ENCODE assay signal across 2 cellular contexts in the genomic region with DNA sequence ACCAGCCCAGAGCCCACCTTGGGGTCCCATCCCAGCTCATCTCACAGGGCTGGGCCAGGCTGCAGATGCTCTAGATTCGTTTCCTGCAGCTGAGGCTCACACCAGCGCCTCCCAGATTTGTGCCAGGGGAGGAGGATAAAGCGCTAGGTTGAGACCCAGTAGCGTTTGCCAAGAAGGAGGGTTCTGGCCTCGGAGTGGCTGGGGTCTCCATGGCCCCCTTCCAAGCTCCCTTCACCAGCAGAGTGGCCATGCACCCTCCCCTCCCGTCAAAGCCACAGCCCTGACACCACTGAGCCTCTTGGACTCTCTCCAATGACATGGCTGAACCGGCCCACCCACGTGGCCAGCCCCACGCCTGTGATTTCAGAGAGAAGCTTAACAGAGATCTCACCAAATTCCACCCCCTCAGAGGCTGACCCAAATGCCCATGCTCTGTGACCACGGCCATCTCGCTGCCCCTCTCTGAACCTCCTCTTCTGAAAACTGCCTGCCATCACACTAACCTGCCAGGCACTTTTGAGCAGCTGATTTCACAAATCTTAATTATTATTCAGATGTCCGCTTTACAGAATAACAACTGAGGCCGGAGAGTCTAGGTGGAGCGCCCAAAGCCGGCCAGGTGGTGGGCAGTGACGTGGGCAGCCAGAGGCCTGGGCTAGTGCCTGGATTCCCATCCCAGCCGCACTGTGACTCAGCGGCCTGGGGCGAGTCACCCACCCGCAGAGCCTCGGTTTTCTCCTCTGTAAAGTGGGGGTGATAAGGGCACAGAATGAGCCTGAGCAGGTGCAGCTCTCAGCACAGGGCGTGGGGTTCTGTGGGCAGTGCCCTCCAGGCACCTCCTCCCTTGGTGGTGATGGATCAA.
TF ChIP-seq lines count a peak whose summit lies in the region.

No MANE protein-coding gene starts in this region.

TF ChIP-seq in HCT116, 20 proteins besides CTCF, POLR2A, EP300 and RAD21 (continued from another document):
- TF ChIP-seq, protein P1, sequence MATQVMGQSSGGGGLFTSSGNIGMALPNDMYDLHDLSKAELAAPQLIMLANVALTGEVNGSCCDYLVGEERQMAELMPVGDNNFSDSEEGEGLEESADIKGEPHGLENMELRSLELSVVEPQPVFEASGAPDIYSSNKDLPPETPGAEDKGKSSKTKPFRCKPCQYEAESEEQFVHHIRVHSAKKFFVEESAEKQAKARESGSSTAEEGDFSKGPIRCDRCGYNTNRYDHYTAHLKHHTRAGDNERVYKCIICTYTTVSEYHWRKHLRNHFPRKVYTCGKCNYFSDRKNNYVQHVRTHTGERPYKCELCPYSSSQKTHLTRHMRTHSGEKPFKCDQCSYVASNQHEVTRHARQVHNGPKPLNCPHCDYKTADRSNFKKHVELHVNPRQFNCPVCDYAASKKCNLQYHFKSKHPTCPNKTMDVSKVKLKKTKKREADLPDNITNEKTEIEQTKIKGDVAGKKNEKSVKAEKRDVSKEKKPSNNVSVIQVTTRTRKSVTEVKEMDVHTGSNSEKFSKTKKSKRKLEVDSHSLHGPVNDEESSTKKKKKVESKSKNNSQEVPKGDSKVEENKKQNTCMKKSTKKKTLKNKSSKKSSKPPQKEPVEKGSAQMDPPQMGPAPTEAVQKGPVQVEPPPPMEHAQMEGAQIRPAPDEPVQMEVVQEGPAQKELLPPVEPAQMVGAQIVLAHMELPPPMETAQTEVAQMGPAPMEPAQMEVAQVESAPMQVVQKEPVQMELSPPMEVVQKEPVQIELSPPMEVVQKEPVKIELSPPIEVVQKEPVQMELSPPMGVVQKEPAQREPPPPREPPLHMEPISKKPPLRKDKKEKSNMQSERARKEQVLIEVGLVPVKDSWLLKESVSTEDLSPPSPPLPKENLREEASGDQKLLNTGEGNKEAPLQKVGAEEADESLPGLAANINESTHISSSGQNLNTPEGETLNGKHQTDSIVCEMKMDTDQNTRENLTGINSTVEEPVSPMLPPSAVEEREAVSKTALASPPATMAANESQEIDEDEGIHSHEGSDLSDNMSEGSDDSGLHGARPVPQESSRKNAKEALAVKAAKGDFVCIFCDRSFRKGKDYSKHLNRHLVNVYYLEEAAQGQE (IDR thresholded peaks at IDR 0.05; ENCODE audit: low read depth), result no peak
- no peak for TF ChIP-seq CEBPB (IDR thresholded peaks at IDR 0.05; ENCODE audit: low read depth)
- no peak for TF ChIP-seq EGR1 (IDR thresholded peaks at IDR 0.05; ENCODE audit: low read depth)
- no peak for TF ChIP-seq ZFX (IDR thresholded peaks at IDR 0.05)
- TF ChIP-seq JUND (IDR thresholded peaks at IDR 0.05), result no peak
- TF ChIP-seq ZNF274 (IDR thresholded peaks at IDR 0.05; ENCODE audit: low read depth, low read length), result no peak
- no peak for TF ChIP-seq ELF1 (IDR thresholded peaks at IDR 0.05; ENCODE audit: borderline replicate concordance, low read depth)
- TF ChIP-seq SRF (IDR thresholded peaks at IDR 0.05; ENCODE audit: low read depth), result no peak
- TF ChIP-seq CBX3 (IDR thresholded peaks at IDR 0.05; ENCODE audit: low read depth), result no peak
- no peak for TF ChIP-seq SIN3A (IDR thresholded peaks at IDR 0.05; ENCODE audit: low read depth)
TF ChIP-seq in HCT116: peak in this region for 0.

TF ChIP-seq in SK-N-SH treated with all-trans-retinoic acid at 6 μM for 48 hours, 23 proteins besides CTCF, POLR2A, EP300 and RAD21 (continued from another document):
- TF ChIP-seq, protein P2, sequence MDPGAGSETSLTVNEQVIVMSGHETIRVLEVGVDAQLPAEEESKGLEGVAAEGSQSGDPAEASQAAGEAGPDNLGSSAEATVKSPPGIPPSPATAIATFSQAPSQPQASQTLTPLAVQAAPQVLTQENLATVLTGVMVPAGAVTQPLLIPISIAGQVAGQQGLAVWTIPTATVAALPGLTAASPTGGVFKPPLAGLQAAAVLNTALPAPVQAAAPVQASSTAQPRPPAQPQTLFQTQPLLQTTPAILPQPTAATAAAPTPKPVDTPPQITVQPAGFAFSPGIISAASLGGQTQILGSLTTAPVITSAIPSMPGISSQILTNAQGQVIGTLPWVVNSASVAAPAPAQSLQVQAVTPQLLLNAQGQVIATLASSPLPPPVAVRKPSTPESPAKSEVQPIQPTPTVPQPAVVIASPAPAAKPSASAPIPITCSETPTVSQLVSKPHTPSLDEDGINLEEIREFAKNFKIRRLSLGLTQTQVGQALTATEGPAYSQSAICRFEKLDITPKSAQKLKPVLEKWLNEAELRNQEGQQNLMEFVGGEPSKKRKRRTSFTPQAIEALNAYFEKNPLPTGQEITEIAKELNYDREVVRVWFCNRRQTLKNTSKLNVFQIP (CRISPR knock-in tag; IDR thresholded peaks at IDR 0.05; ENCODE audit: borderline replicate concordance, low read depth), result no peak
